In genomic region chr5:396715-397032, GRCh38 we compare ENCODE assay signal across 21 cellular contexts. TPM values are rescaled to one million over a fixed set of nuclear protein-coding genes. Genes with fewer than 3 reads are reported as not detected.
DNase-seq lines count a peak whose midpoint lies in the region; ATAC-seq and TF ChIP-seq lines count a peak whose summit lies in the region.
"Had no signal": no experiment of that assay in that cellular context is flagged by ENCODE, and none has a peak within 500 bp of the region (broad histone marks: within the 10 kb centered on the region; RNA-seq: fewer than 3 reads in every experiment).

No MANE protein-coding gene starts in this region.

- DNase-seq in cardiac septum (ENCODE audit: low spot score), result peak; percentile 53
- no peak for DNase-seq in heart right ventricle
- DNase-seq in osteoblast (ENCODE audit: insufficient read length, low spot score, missing footprints), result no peak
- DNase-seq in aorta, result peak; percentile 33 to 57
- DNase-seq in erythroblast (lab: John Stamatoyannopoulos, UW), result no peak
- DNase-seq in amniotic stem cell (lab: John Stamatoyannopoulos, UW), result no peak
- no peak for DNase-seq in SKM-1 (lab: John Stamatoyannopoulos, UW; ENCODE audit: unreplicated experiment)
- DNase-seq: activated naive CD8-positive, alpha-beta T cell treated with anti-CD3 and anti-CD28 coated beads, Interleukin-2, amount 50 U/mL, for 24 hours; brain microvascular endothelial cell; CD4-positive, alpha-beta T cell; cortex of kidney; lower lobe of right lung; NCI-H1092 treated with DMSO at 0.1 percent for 48 hours; NCI-H2081; NCI-H510A treated with DMSO at 0.1 percent for 48 hours; nucleus accumbens; T1000; testis had no signal

- peaks cover 0 to 18% (median 14%) of the 10 kb centered on the region in 9 donors for H3K4me1 ChIP-seq in heart right ventricle
- peaks cover 43% of the 10 kb centered on the region for H3K4me1 ChIP-seq in osteoblast (ENCODE audit: insufficient read depth, low read length)
- H3K4me1 ChIP-seq in aorta (ENCODE audit: control insufficient read depth in 1 of 2, insufficient read depth in 2 of 2, low read length in 2 of 2), result no peaks in the 10 kb centered on the region

- TF ChIP-seq CTCF in heart right ventricle (IDR thresholded peaks at IDR 0.05) (no peak), osteoblast (IDR thresholded peaks at IDR 0.05; ENCODE audit: extremely low read depth, low read depth, low read length) (no peak)

- no peaks in the 10 kb centered on the region for H3K27me3 Mint-ChIP-seq in dendritic cell treated with granulocyte-macrophage colony-stimulating factor and Interleukin-4, amounts not matched to agents 40 ng/mL and 50 ng/mL, for 4 days

- no peaks in the 10 kb centered on the region for H3K36me3 ChIP-seq in heart right ventricle
- H3K36me3 ChIP-seq in osteoblast (ENCODE audit: insufficient read depth, low read length), result peaks cover 26% of the 10 kb centered on the region
- no peaks in the 10 kb centered on the region for H3K36me3 ChIP-seq in aorta (ENCODE audit: control insufficient read depth in 1 of 2, insufficient read depth in 2 of 2, low read length in 1 of 2)
- H3K36me3 ChIP-seq: brain microvascular endothelial cell, heart left ventricle, lower lobe of right lung had no signal

- H3K4me1 Mint-ChIP-seq in dendritic cell treated with granulocyte-macrophage colony-stimulating factor and Interleukin-4, amounts not matched to agents 40 ng/mL and 50 ng/mL, for 4 days (ENCODE audit: low read depth), result peaks cover 82% of the 10 kb centered on the region

- H3K79me2 ChIP-seq in osteoblast (ENCODE audit: insufficient read depth, low read length), result peaks cover 40% of the 10 kb centered on the region

- H3K27me3 ChIP-seq in heart right ventricle (peaks cover 0 to 30% (median 6%) of the 10 kb centered on the region in 7 donors), osteoblast (ENCODE audit: insufficient read depth, low read length) (no peaks in the 10 kb centered on the region), aorta (ENCODE audit: control insufficient read depth in 1 of 2, insufficient read depth in 2 of 2, low read length in 1 of 2) (no peaks in the 10 kb centered on the region)
- H3K27me3 ChIP-seq: brain microvascular endothelial cell, testis had no signal

- no peak for ATAC-seq in heart right ventricle
- ATAC-seq in aorta (ENCODE audit: low FRiP score), result no peak
- ATAC-seq: activated naive CD8-positive, alpha-beta T cell treated with anti-CD3 and anti-CD28 coated beads, Interleukin-2, amount 50 U/mL, for 24 hours; lower lobe of right lung had no signal

- peak overlapping the region; percentile 88 for H3K27ac Mint-ChIP-seq in dendritic cell treated with granulocyte-macrophage colony-stimulating factor and Interleukin-4, amounts not matched to agents 40 ng/mL and 50 ng/mL, for 4 days
- H3K27ac Mint-ChIP-seq: activated naive CD8-positive, alpha-beta T cell treated with anti-CD3 and anti-CD28 coated beads, Interleukin-2, amount 50 U/mL, for 24 hours; activated T-helper 2 cell treated with anti-CD3 and anti-CD28 coated beads, Interferon-gamma antibody, Interleukin-2, Interleukin-4, amounts not matched to agents 10 μg/mL and 5 μg/mL and 100 μg/mL, durations not matched to agents 14 hours and 24 hours and 36 hours; CD4-positive, alpha-beta T cell had no signal

- WGBS in heart right ventricle, 2 donors, result 90 to 97% methylated on average over 9 of the region's 9 CpGs
- WGBS in aorta, 2 donors, result 97 to 100% methylated on average over 8 to 9 of the region's 9 CpGs

- no peak for TF ChIP-seq POLR2A in erythroblast (IDR thresholded peaks at IDR 0.05; ENCODE audit: low read length)

- intact Hi-C loops in cardiac septum (cut with DNase I) (no loop called here), heart right ventricle (cut with DNase I) (no loop called here), aorta (cut with DNase I) (no loop called here)
- intact Hi-C loops in dendritic cell treated with granulocyte-macrophage colony-stimulating factor and Interleukin-4, amounts not matched to agents 40 ng/mL and 50 ng/mL, for 4 days (cut with micrococcal nuclease), result no loop called here

- H3K9me3 Mint-ChIP-seq in dendritic cell treated with granulocyte-macrophage colony-stimulating factor and Interleukin-4, amounts not matched to agents 40 ng/mL and 50 ng/mL, for 4 days, result no peaks in the 10 kb centered on the region
- H3K9me3 Mint-ChIP-seq: activated naive CD8-positive, alpha-beta T cell treated with anti-CD3 and anti-CD28 coated beads, Interleukin-2, amount 50 U/mL, for 24 hours; activated T-helper 2 cell treated with anti-CD3 and anti-CD28 coated beads, Interferon-gamma antibody, Interleukin-2, Interleukin-4, amounts not matched to agents 10 μg/mL and 5 μg/mL and 100 μg/mL, durations not matched to agents 14 hours and 24 hours and 36 hours; CD4-positive, alpha-beta T cell had no signal

- peaks cover 60% of the 10 kb centered on the region for H3K36me3 Mint-ChIP-seq in dendritic cell treated with granulocyte-macrophage colony-stimulating factor and Interleukin-4, amounts not matched to agents 40 ng/mL and 50 ng/mL, for 4 days (ENCODE audit: low read depth)

- no peak overlapping the region for H2AFZ ChIP-seq in osteoblast (ENCODE audit: low read length)

- H4K20me1 ChIP-seq in osteoblast (ENCODE audit: insufficient read depth, low read length), result no peaks in the 10 kb centered on the region

- H3K4me3 ChIP-seq in heart right ventricle (no peak overlapping the region), osteoblast (ENCODE audit: insufficient read depth, low read length) (no peak overlapping the region), aorta (ENCODE audit: low read length in 2 of 2) (no peak overlapping the region)
- H3K4me3 ChIP-seq: heart left ventricle, lower lobe of right lung, testis had no signal

- no peak overlapping the region for H3K4me3 Mint-ChIP-seq in dendritic cell treated with granulocyte-macrophage colony-stimulating factor and Interleukin-4, amounts not matched to agents 40 ng/mL and 50 ng/mL, for 4 days
- H3K4me3 Mint-ChIP-seq: activated naive CD8-positive, alpha-beta T cell treated with anti-CD3 and anti-CD28 coated beads, Interleukin-2, amount 50 U/mL, for 24 hours; CD4-positive, alpha-beta T cell had no signal

- H3K27ac ChIP-seq in heart right ventricle (no peak overlapping the region), osteoblast (ENCODE audit: low read depth, low read length) (peak overlapping the region; percentile 99), aorta (ENCODE audit: low read depth in 1 of 2, low read length in 2 of 2) (no peak overlapping the region)
- H3K27ac ChIP-seq: heart left ventricle, testis had no signal

- H3K9me3 ChIP-seq in heart right ventricle (no peaks in the 10 kb centered on the region), osteoblast (ENCODE audit: low read depth, low read length) (no peaks in the 10 kb centered on the region), aorta (ENCODE audit: control insufficient read depth, low read length) (no peaks in the 10 kb centered on the region)
- H3K9me3 ChIP-seq: heart left ventricle, lower lobe of right lung, testis had no signal

- no peak overlapping the region for H3K4me2 ChIP-seq in osteoblast (ENCODE audit: insufficient read depth, low read length)

RNA-seq across cellular contexts. Expression of gene EXOC3, which starts 46.3 kb away (rescaled TPM):
- total RNA-seq in cardiac septum (42.9 TPM), heart right ventricle (10 to 100 TPM; 35.9 to 44.7 (median 41.0) TPM), osteoblast (39.8 and 49.2 TPM in 2 replicates), aorta (10 to 100 TPM; 54.6 to 65.2 TPM)
- polyA plus RNA-seq in heart right ventricle (10 to 100 TPM; 29.0 to 29.1 TPM), aorta (10 to 100 TPM; 31.3 to 88.9 TPM)

Comparison
In these comparisons a context has a peak if more than half of its experiments do, and no peak if none do; other contexts are left out.
1. DNase-seq: peak in cardiac septum (single experiment) and aorta (2 of 2); none in heart right ventricle (0 of 2), osteoblast (single experiment), erythroblast (0 of 2), amniotic stem cell (single experiment) and SKM-1 (single experiment).